11 cellular contexts compared by ENCODE assay signal in genomic region chr2:98759827-98760625, GRCh38. TPM values are rescaled to one million over a fixed set of nuclear protein-coding genes. Genes with fewer than 3 reads are reported as not detected.
A peak's percentile ranks its signal among the peaks of the same experiment; 100 is the strongest.
DNase-seq lines count a peak whose midpoint lies in the region; ATAC-seq and TF ChIP-seq lines count a peak whose summit lies in the region.
"Had no signal": no experiment of that assay in that cellular context is flagged by ENCODE, and none has a peak within 500 bp of the region (broad histone marks: within the 10 kb centered on the region; RNA-seq: fewer than 3 reads in every experiment).

No MANE protein-coding gene starts in this region.

- H3K36me3 ChIP-seq in CD4-positive, CD25-positive, alpha-beta regulatory T cell (ENCODE audit: control insufficient read depth, insufficient read depth, low read length): no peaks in the 10 kb centered on the region
- H3K36me3 ChIP-seq in colonic mucosa (no peaks in the 10 kb centered on the region), mammary epithelial cell (ENCODE audit: insufficient read depth, low read length) (no peaks in the 10 kb centered on the region)
- H3K36me3 ChIP-seq: heart right ventricle, prostate gland had no signal

- H3K36me3 Mint-ChIP-seq in CD4-positive, CD25-positive, alpha-beta regulatory T cell: no peaks in the 10 kb centered on the region
- H3K36me3 Mint-ChIP-seq in memory B cell: no peaks in the 10 kb centered on the region

- H3K4me1 ChIP-seq in CD4-positive, CD25-positive, alpha-beta regulatory T cell (ENCODE audit: control insufficient read depth, insufficient read depth, low read length, poor library complexity, severe bottlenecking): peaks cover 52% of the 10 kb centered on the region
- H3K4me1 ChIP-seq in colonic mucosa: peaks cover 3% of the 10 kb centered on the region
- H3K4me1 ChIP-seq in mammary epithelial cell (ENCODE audit: insufficient read depth, low read length): peaks cover 19% of the 10 kb centered on the region
- H3K4me1 ChIP-seq: prostate gland had no signal

- intact Hi-C loops in colonic mucosa (cut with DNase I) (no loop called here), mammary epithelial cell (cut with micrococcal nuclease) (no loop called here)

- in situ Hi-C loops in mammary epithelial cell (cut with MboI; ENCODE audit: low sequenced_read_pairs in 2 of 2): no loop called here

- dilution Hi-C loops in mammary epithelial cell (cut with HindIII; ENCODE audit: low sequenced_read_pairs): no loop called here

- ATAC-seq in CD4-positive, CD25-positive, alpha-beta regulatory T cell (ENCODE audit: low read depth in 2 of 2): no peak
- ATAC-seq in memory B cell (ENCODE audit: low read depth) (no peak), GM21423 (IDR thresholded peaks at IDR 0.05; ENCODE audit: unreplicated experiment) (no peak)
- ATAC-seq: heart right ventricle had no signal

- peak overlapping the region; percentile 12 to 57 (median 47) for H3K4me3 Mint-ChIP-seq in CD4-positive, CD25-positive, alpha-beta regulatory T cell
- H3K4me3 Mint-ChIP-seq in memory B cell: peak overlapping the region; percentile 11

- peaks cover 31 to 68% (median 44%) of the 10 kb centered on the region in 4 donors for H3K4me1 Mint-ChIP-seq in CD4-positive, CD25-positive, alpha-beta regulatory T cell
- H3K4me1 Mint-ChIP-seq in memory B cell: peaks cover 48% of the 10 kb centered on the region

- 93% methylated on average over 3 of the region's 6 CpGs for WGBS in mammary epithelial cell (ENCODE audit: low coverage, missing lambda C conversion rate)

- no peak overlapping the region for H3K4me2 ChIP-seq in mammary epithelial cell (ENCODE audit: insufficient read depth, low read depth, low read length)

- H3K4me3 ChIP-seq in CD4-positive, CD25-positive, alpha-beta regulatory T cell (ENCODE audit: low read depth, low read length): no peak overlapping the region
- H3K4me3 ChIP-seq in HL-60 (replicated peaks; ENCODE audit: insufficient read depth, low read length) (no peak overlapping the region), colonic mucosa (no peak overlapping the region), mammary epithelial cell (replicated peaks in 1 of 3; ENCODE audit: insufficient read depth in 1 of 3, low read depth in 2 of 3, low read length in 3 of 3) (no peak overlapping the region)
- H3K4me3 ChIP-seq: heart right ventricle, prostate gland had no signal

- no peak overlapping the region for H3K9ac ChIP-seq in colonic mucosa (ENCODE audit: low read depth in 2 of 2, low read length in 2 of 2)
- no peak overlapping the region for H3K9ac ChIP-seq in mammary epithelial cell (ENCODE audit: insufficient read depth, low read length)

- DNase-seq in CD4-positive, CD25-positive, alpha-beta regulatory T cell: no peak
- DNase-seq in HL-60 (ENCODE audit: low read depth in 1 of 2, low spot score in 1 of 2): peak; percentile 65 to 81
- DNase-seq in memory B cell (ENCODE audit: low spot score in 2 of 2): no peak
- DNase-seq in DMS79 (lab: John Stamatoyannopoulos, UW): no peak
- DNase-seq in colonic mucosa: no peak
- no peak for DNase-seq in mammary epithelial cell
- DNase-seq: heart right ventricle, NCI-H82 had no signal

- no peaks in the 10 kb centered on the region for H3K9me3 ChIP-seq in CD4-positive, CD25-positive, alpha-beta regulatory T cell (ENCODE audit: control insufficient read depth in 2 of 2, low read length in 2 of 2)
- H3K9me3 ChIP-seq in colonic mucosa (no peaks in the 10 kb centered on the region), mammary epithelial cell (replicated peaks; ENCODE audit: insufficient read depth, low read length) (no peaks in the 10 kb centered on the region)
- H3K9me3 ChIP-seq: heart right ventricle, prostate gland had no signal

- no TSS peak for BruUV-seq in mammary epithelial cell (replicated peaks; lab: Mats Ljungman, UMichigan)

- no peaks in the 10 kb centered on the region for H3K79me2 ChIP-seq in mammary epithelial cell (ENCODE audit: insufficient read depth, low read length)

- H4K20me1 ChIP-seq in mammary epithelial cell (ENCODE audit: insufficient read depth, low read length): no peaks in the 10 kb centered on the region

- no peak for TF ChIP-seq CTCF in HL-60 (IDR thresholded peaks at IDR 0.05; ENCODE audit: insufficient read depth, low read length)
- no peak for TF ChIP-seq CTCF in VCaP (conservative IDR thresholded peaks at IDR 0.05)
- TF ChIP-seq CTCF in colonic mucosa (IDR thresholded peaks at IDR 0.05): no peak
- TF ChIP-seq CTCF in mammary epithelial cell (conservative IDR thresholded peaks at IDR 0.05 in 1 of 2, IDR thresholded peaks at IDR 0.05 in 1 of 2; ENCODE audit: extremely low read depth in 1 of 2, insufficient read depth in 1 of 2, low read depth in 1 of 2, low read length in 2 of 2): no peak

- no peak overlapping the region for H2AFZ ChIP-seq in mammary epithelial cell (ENCODE audit: low read depth, low read length)

- H3K27me3 ChIP-seq in CD4-positive, CD25-positive, alpha-beta regulatory T cell (ENCODE audit: control insufficient read depth, insufficient read depth, low read length): no peaks in the 10 kb centered on the region
- H3K27me3 ChIP-seq in HL-60 (ENCODE audit: insufficient read depth, poor library complexity, severe bottlenecking): no peaks in the 10 kb centered on the region
- no peaks in the 10 kb centered on the region for H3K27me3 ChIP-seq in colonic mucosa
- no peaks in the 10 kb centered on the region for H3K27me3 ChIP-seq in mammary epithelial cell (ENCODE audit: insufficient read depth, low read length)
- H3K27me3 ChIP-seq: heart right ventricle had no signal

- H3K27ac Mint-ChIP-seq in CD4-positive, CD25-positive, alpha-beta regulatory T cell: peak overlapping the region; percentile 87 to 97 (median 91)
- no peak overlapping the region for H3K27ac Mint-ChIP-seq in memory B cell

- CTCF ChIA-PET in mammary epithelial cell (lab: Charles Lee; ENCODE audit: low non-redundant PET): no interaction called here

- H3K9me3 Mint-ChIP-seq in CD4-positive, CD25-positive, alpha-beta regulatory T cell: no peaks in the 10 kb centered on the region
- H3K9me3 Mint-ChIP-seq in memory B cell: no peaks in the 10 kb centered on the region

- peaks cover 13% of the 10 kb centered on the region for H3K27me3 Mint-ChIP-seq in CD4-positive, CD25-positive, alpha-beta regulatory T cell
- H3K27me3 Mint-ChIP-seq in memory B cell: no peaks in the 10 kb centered on the region

- peak overlapping the region; percentile 16 for H3K27ac ChIP-seq in CD4-positive, CD25-positive, alpha-beta regulatory T cell (ENCODE audit: insufficient read depth, low read length, poor library complexity, severe bottlenecking)
- H3K27ac ChIP-seq in HL-60 (replicated peaks): peak overlapping the region; percentile 56
- H3K27ac ChIP-seq in VCaP: peak overlapping the region; percentile 37; the same call in 1 of the 2 replicates
- H3K27ac ChIP-seq in colonic mucosa: no peak overlapping the region
- no peak overlapping the region for H3K27ac ChIP-seq in mammary epithelial cell (ENCODE audit: insufficient read depth, low read depth, low read length)
- H3K27ac ChIP-seq: prostate gland had no signal

RNA-seq across cellular contexts. Expression of gene MGAT4A, which starts 29.1 kb away (rescaled TPM):
- total RNA-seq in CD4-positive, CD25-positive, alpha-beta regulatory T cell: 105 TPM
- polyA plus RNA-seq in CD4-positive, CD25-positive, alpha-beta regulatory T cell: 100 to 1,000 TPM; 101 to 143 (median 129) TPM
- total RNA-seq in colonic mucosa: 100 to 1,000 TPM; 103 to 125 TPM
- 1 to 10 TPM; 2.0 to 4.3 TPM for total RNA-seq in mammary epithelial cell
- polyA plus RNA-seq in mammary epithelial cell: 0.79 TPM
- 2.3 TPM for polyA minus RNA-seq in mammary epithelial cell

Comparison
In these comparisons a context has a peak if more than half of its experiments do, and no peak if none do; other contexts are left out.
1. DNase-seq: peak in HL-60 (2 of 2); none in CD4-positive, CD25-positive, alpha-beta regulatory T cell (0 of 3), memory B cell (0 of 2), DMS79 (single experiment), colonic mucosa (single experiment) and mammary epithelial cell (single experiment).
2. H3K27ac ChIP-seq: peak in CD4-positive, CD25-positive, alpha-beta regulatory T cell (single experiment), HL-60 (single experiment) and VCaP (single experiment); none in colonic mucosa (single experiment) and mammary epithelial cell (single experiment).
3. RNA of gene MGAT4A, which starts 29.1 kb away (total RNA-seq): 103 to 125 TPM in colonic mucosa and 105 TPM in CD4-positive, CD25-positive, alpha-beta regulatory T cell (single experiment); 2.0 to 4.3 TPM in mammary epithelial cell; every median in the first group is over 10 times any median in the second.